8 cellular contexts compared by ENCODE assay signal in genomic region chr17:36949461-36949927, GRCh38. TPM values are rescaled to one million over a fixed set of nuclear protein-coding genes. Genes with fewer than 3 reads are reported as not detected.
DNase-seq lines count a peak whose midpoint lies in the region; ATAC-seq and TF ChIP-seq lines count a peak whose summit lies in the region.

No MANE protein-coding gene starts in this region.

- H3K4me1 Mint-ChIP-seq in stimulated activated naive CD8-positive, alpha-beta T cell treated with anti-CD3 and anti-CD28 coated beads, Interleukin-15, amount 100 ng/mL, for 72 hours, result peaks cover 71% of the 10 kb centered on the region

- H3K4me3 Mint-ChIP-seq in stimulated activated naive CD8-positive, alpha-beta T cell treated with anti-CD3 and anti-CD28 coated beads, Interleukin-15, amount 100 ng/mL, for 72 hours, result peak overlapping the region; percentile 93 to 100

- H3K9me3 Mint-ChIP-seq in stimulated activated naive CD8-positive, alpha-beta T cell treated with anti-CD3 and anti-CD28 coated beads, Interleukin-15, amount 100 ng/mL, for 72 hours, result no peaks in the 10 kb centered on the region

- H3K27me3 ChIP-seq in BE2C, result peaks cover 35% of the 10 kb centered on the region

- H3K27ac ChIP-seq in HEK293 (ENCODE audit: extremely low read depth, low read depth, low read length) (peak overlapping the region; percentile 85), adipose tissue (ENCODE audit: low read depth, low read length) (peak overlapping the region; percentile 71)

- intact Hi-C loops in head of caudate nucleus (cut with DNase I), result no loop called here

- H3K9me3 ChIP-seq in BE2C (no peaks in the 10 kb centered on the region), HEK293 (ENCODE audit: control insufficient read depth, insufficient read depth, low read depth, low read length) (no peaks in the 10 kb centered on the region)

- H3K4me1 ChIP-seq in BE2C (no peaks in the 10 kb centered on the region), HEK293 (ENCODE audit: control insufficient read depth, insufficient read depth, low read length) (peaks cover 3% of the 10 kb centered on the region; the same call in 1 of the 2 replicates)

- WGBS in adipose tissue, 3 donors, result 11 to 16% (median 11%) methylated on average over 9 of the region's 9 CpGs

- peaks cover 42% of the 10 kb centered on the region for H3K36me3 ChIP-seq in BE2C
- H3K36me3 ChIP-seq in HEK293 (ENCODE audit: control insufficient read depth in 2 of 2, insufficient read depth in 1 of 2, low read length in 2 of 2), result peaks cover 32 to 41% of the 10 kb centered on the region in 2 experiments

- H3K4me3 ChIP-seq in BE2C (ENCODE audit: low read depth, low read length) (peak overlapping the region; percentile 83), HEK293 (ENCODE audit: low read depth, low read length) (peak overlapping the region; percentile 89)

- no peak for ATAC-seq in stimulated activated naive CD8-positive, alpha-beta T cell treated with anti-CD3 and anti-CD28 coated beads, Interleukin-15, amount 100 ng/mL, for 72 hours

- CTCF ChIA-PET in HEK293 (lab: Yijun Ruan, JAX), result interaction anchor here (0.6 to 3.2 kb wide), 7 partner anchors 12 to 275 kb away, joined by 3 to 22 read pairs (median 4); partner anchors contain the start of gene LHX1

- POLR2A ChIA-PET in HEK293 (lab: Yijun Ruan, JAX), result interaction anchor here (0.8 to 5.3 kb wide), 14 partner anchors 11 to 347 kb away, joined by 3 to 92 read pairs (median 3); partner anchors contain the start of gene LHX1

- DNase-seq in BE2C, result no peak
- DNase-seq in inferior parietal cortex (ENCODE audit: extremely low spot score), result peak; percentile 37
- no peak for DNase-seq in stimulated activated naive CD8-positive, alpha-beta T cell treated with anti-CD3 and anti-CD28 coated beads, Interleukin-15, amount 100 ng/mL, for 72 hours
- DNase-seq in NCI-H2029 (lab: John Stamatoyannopoulos, UW), result no peak
- DNase-seq in head of caudate nucleus, result no peak
- DNase-seq in NCI-H187 treated with DMSO at 0.1 percent for 48 hours (lab: John Stamatoyannopoulos, UW), result no peak

- TF ChIP-seq CTCF in BE2C (IDR thresholded peaks at IDR 0.05; ENCODE audit: low read depth, low read length) (0 out of 2 replicates have a peak, but pooled peaks have one; percentile 6), HEK293 (tag by site-specific recombination; IDR thresholded peaks at IDR 0.05) (no peak)

- peak overlapping the region; percentile 91 to 100 for H3K27ac Mint-ChIP-seq in stimulated activated naive CD8-positive, alpha-beta T cell treated with anti-CD3 and anti-CD28 coated beads, Interleukin-15, amount 100 ng/mL, for 72 hours

- peaks cover 34% of the 10 kb centered on the region for H3K27me3 Mint-ChIP-seq in stimulated activated naive CD8-positive, alpha-beta T cell treated with anti-CD3 and anti-CD28 coated beads, Interleukin-15, amount 100 ng/mL, for 72 hours

TF ChIP-seq in HEK293, 187 proteins besides CTCF, POLR2A, EP300 and RAD21:
- TF ChIP-seq ZNF366 (tag by site-specific recombination; conservative IDR thresholded peaks at IDR 0.05), result peak; percentile 41; the same call in 1 of the 2 replicates
- peak; percentile 54 for TF ChIP-seq PRDM1 (tag by site-specific recombination; IDR thresholded peaks at IDR 0.05)
- TF ChIP-seq ZBTB17 (tag by site-specific recombination; IDR thresholded peaks at IDR 0.05), result 0 out of 2 replicates have a peak, but pooled peaks have one; percentile 4
- no peak for TF ChIP-seq WT1 (tag by site-specific recombination; IDR thresholded peaks at IDR 0.05)

RNA-seq across cellular contexts. Expression of gene AATF, which starts 0.7 kb away (rescaled TPM):
- polyA plus RNA-seq in BE2C (2012; ENCODE audit: insufficient read depth, insufficient read length, low read depth), result 102 TPM
- 10 to 100 TPM; 33.2 to 34.1 (median 34.0) TPM for polyA plus RNA-seq in adipose tissue

RNA-seq across cellular contexts. Expression of gene LHX1, which starts 12.2 kb away (rescaled TPM):
- not detected for polyA plus RNA-seq in BE2C (2012; ENCODE audit: insufficient read depth, insufficient read length, low read depth)
- not detected for polyA plus RNA-seq in adipose tissue
